Comparison of ENCODE assay signal across 15 cellular contexts in the genomic region with DNA sequence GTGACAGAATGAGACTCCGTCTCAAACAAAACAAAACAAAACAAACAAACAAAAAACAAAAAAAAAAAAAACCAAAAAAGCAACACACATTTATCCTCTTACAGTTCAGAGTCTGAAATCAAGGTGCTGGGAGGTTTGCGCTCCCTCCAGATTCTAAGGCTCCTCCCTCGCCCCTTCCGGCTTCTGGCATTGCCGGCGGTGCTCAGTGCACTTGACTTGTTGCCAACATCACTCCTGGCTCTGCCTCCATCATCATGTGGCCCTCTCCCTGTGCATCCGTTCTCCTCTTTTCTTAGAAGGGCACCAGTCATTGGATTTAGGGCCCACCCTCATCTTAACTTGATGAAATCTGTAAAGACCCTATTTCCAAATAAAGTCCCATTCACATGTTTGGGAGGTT.
DNase-seq lines count a peak whose midpoint lies in the region; ATAC-seq and TF ChIP-seq lines count a peak whose summit lies in the region.
"Had no signal": no experiment of that assay in that cellular context is flagged by ENCODE, and none has a peak within 500 bp of the region (broad histone marks: within the 10 kb centered on the region; RNA-seq: fewer than 3 reads in every experiment).

No MANE protein-coding gene starts in this region.

- H3K27ac ChIP-seq in neural progenitor cell (no peak overlapping the region), aorta (ENCODE audit: low read depth in 1 of 2, low read length in 2 of 2) (no peak overlapping the region), hepatocyte (no peak overlapping the region)

- no peak for ATAC-seq in central memory CD8-positive, alpha-beta T cell (replicated peaks; ENCODE audit: extremely low read depth, poor library complexity, severe bottlenecking)
- no peak for ATAC-seq in aorta (ENCODE audit: low FRiP score)
- ATAC-seq in HG03045 (IDR thresholded peaks at IDR 0.05; ENCODE audit: unreplicated experiment), result no peak
- ATAC-seq: A549; CD8-positive, alpha-beta T cell; GM23338; HepG2 had no signal

- no peak overlapping the region for H3K4me3 Mint-ChIP-seq in central memory CD8-positive, alpha-beta T cell
- H3K4me3 Mint-ChIP-seq in neural progenitor cell, result no peak overlapping the region
- H3K4me3 Mint-ChIP-seq: CD14-positive monocyte; CD8-positive, alpha-beta T cell; GM23338 had no signal

- H3K27me3 ChIP-seq in neural progenitor cell, result no peaks in the 10 kb centered on the region
- no peaks in the 10 kb centered on the region for H3K27me3 ChIP-seq in aorta (ENCODE audit: control insufficient read depth in 1 of 2, insufficient read depth in 2 of 2, low read length in 1 of 2)
- no peaks in the 10 kb centered on the region for H3K27me3 ChIP-seq in hepatocyte

- H3K27ac Mint-ChIP-seq in central memory CD8-positive, alpha-beta T cell (ENCODE audit: low read depth), result peak overlapping the region; percentile 65
- H3K27ac Mint-ChIP-seq in neural progenitor cell, result peak overlapping the region; percentile 34
- H3K27ac Mint-ChIP-seq: CD8-positive, alpha-beta T cell; GM23338 had no signal

- H3K4me2 ChIP-seq in neural progenitor cell, result no peak overlapping the region
- H3K4me2 ChIP-seq in hepatocyte, result no peak overlapping the region
- H3K4me2 ChIP-seq: A549, GM23338 had no signal

- H3K9me3 Mint-ChIP-seq in central memory CD8-positive, alpha-beta T cell, result no peaks in the 10 kb centered on the region
- H3K9me3 Mint-ChIP-seq in neural progenitor cell, result no peaks in the 10 kb centered on the region
- H3K9me3 Mint-ChIP-seq: CD8-positive, alpha-beta T cell; GM23338 had no signal

- no peaks in the 10 kb centered on the region for H3K9me2 ChIP-seq in hepatocyte (replicated peaks; ENCODE audit: insufficient read depth)

- no peaks in the 10 kb centered on the region for H3K9me3 ChIP-seq in neural progenitor cell (ENCODE audit: low read depth)
- no peaks in the 10 kb centered on the region for H3K9me3 ChIP-seq in aorta (ENCODE audit: control insufficient read depth, low read length)
- no peaks in the 10 kb centered on the region for H3K9me3 ChIP-seq in hepatocyte (ENCODE audit: low read depth)
- H3K9me3 ChIP-seq: A549, BE2C had no signal

- in situ Hi-C loops in G401 (cut with HindIII; ENCODE audit: low sequenced_read_pairs), result no loop called here

- H3K27me3 Mint-ChIP-seq in central memory CD8-positive, alpha-beta T cell, result no peaks in the 10 kb centered on the region
- no peaks in the 10 kb centered on the region for H3K27me3 Mint-ChIP-seq in neural progenitor cell (ENCODE audit: insufficient read depth, low read depth)

- H3K36me3 ChIP-seq in neural progenitor cell (no peaks in the 10 kb centered on the region), aorta (ENCODE audit: control insufficient read depth in 1 of 2, insufficient read depth in 2 of 2, low read length in 1 of 2) (no peaks in the 10 kb centered on the region), hepatocyte (replicated peaks; ENCODE audit: insufficient read depth, low read depth) (no peaks in the 10 kb centered on the region)
- H3K36me3 ChIP-seq: BE2C had no signal

- DNase-seq in G401 (ENCODE audit: low spot score) (peak; percentile 89), neural progenitor cell (ENCODE audit: low spot score) (no peak), aorta (peak; percentile 4 to 40), hepatocyte (ENCODE audit: low spot score) (no peak)
- DNase-seq in central memory CD8-positive, alpha-beta T cell (ENCODE audit: low spot score in 2 of 2), result no peak
- DNase-seq: BE2C; CD8-positive, alpha-beta T cell; COR-L47; DMS53; H7 had no signal

- H3K4me1 ChIP-seq in neural progenitor cell (peaks cover 2% of the 10 kb centered on the region), aorta (ENCODE audit: control insufficient read depth in 1 of 2, insufficient read depth in 2 of 2, low read length in 2 of 2) (no peaks in the 10 kb centered on the region), hepatocyte (ENCODE audit: insufficient read depth) (no peaks in the 10 kb centered on the region)
- H3K4me1 ChIP-seq: BE2C had no signal

- H3K9ac ChIP-seq in neural progenitor cell, result no peak overlapping the region

- no peaks in the 10 kb centered on the region for H3F3A ChIP-seq in neural progenitor cell (ENCODE audit: low read depth)

- no peaks in the 10 kb centered on the region for H3K36me3 Mint-ChIP-seq in central memory CD8-positive, alpha-beta T cell (ENCODE audit: insufficient read depth)
- no peaks in the 10 kb centered on the region for H3K36me3 Mint-ChIP-seq in neural progenitor cell
- H3K36me3 Mint-ChIP-seq: CD14-positive monocyte; CD8-positive, alpha-beta T cell had no signal

- H2AFZ ChIP-seq in neural progenitor cell (replicated peaks), result no peak overlapping the region
- no peak overlapping the region for H2AFZ ChIP-seq in hepatocyte
- H2AFZ ChIP-seq: GM23338 had no signal

- WGBS in aorta, 2 donors, result 83% methylated on average over 7 of the region's 7 CpGs
- 94% methylated on average over 7 of the region's 7 CpGs for WGBS in hepatocyte (ENCODE audit: low lambda C conversion rate, missing lambda C conversion rate)

- TF ChIP-seq CTCF in neural progenitor cell (IDR thresholded peaks at IDR 0.05) (no peak), hepatocyte (IDR thresholded peaks at IDR 0.05; ENCODE audit: poor library complexity) (no peak)

- H4K20me1 ChIP-seq in neural progenitor cell (ENCODE audit: low read depth), result no peaks in the 10 kb centered on the region
- no peaks in the 10 kb centered on the region for H4K20me1 ChIP-seq in hepatocyte (ENCODE audit: insufficient read depth, poor library complexity, severe bottlenecking)

- H3K4me1 Mint-ChIP-seq in central memory CD8-positive, alpha-beta T cell, result no peaks in the 10 kb centered on the region
- peaks cover 12% of the 10 kb centered on the region for H3K4me1 Mint-ChIP-seq in neural progenitor cell
- H3K4me1 Mint-ChIP-seq: CD14-positive monocyte had no signal

- H3K79me2 ChIP-seq in neural progenitor cell (ENCODE audit: low read depth) (no peaks in the 10 kb centered on the region), hepatocyte (no peaks in the 10 kb centered on the region)

- H3K4me3 ChIP-seq in neural progenitor cell, result no peak overlapping the region
- H3K4me3 ChIP-seq in aorta (ENCODE audit: low read length in 2 of 2), result no peak overlapping the region
- no peak overlapping the region for H3K4me3 ChIP-seq in hepatocyte
- H3K4me3 ChIP-seq: A549, GM23338 had no signal

- intact Hi-C loops in aorta (cut with DNase I), result no loop called here

Comparison
In these comparisons a context has a peak if more than half of its experiments do, and no peak if none do; other contexts are left out.
1. DNase-seq: peak in G401 (single experiment) and aorta (2 of 2); none in central memory CD8-positive, alpha-beta T cell (0 of 2), neural progenitor cell (single experiment) and hepatocyte (single experiment).